ENCODE assay signal across 21 cellular contexts in the genomic region with DNA sequence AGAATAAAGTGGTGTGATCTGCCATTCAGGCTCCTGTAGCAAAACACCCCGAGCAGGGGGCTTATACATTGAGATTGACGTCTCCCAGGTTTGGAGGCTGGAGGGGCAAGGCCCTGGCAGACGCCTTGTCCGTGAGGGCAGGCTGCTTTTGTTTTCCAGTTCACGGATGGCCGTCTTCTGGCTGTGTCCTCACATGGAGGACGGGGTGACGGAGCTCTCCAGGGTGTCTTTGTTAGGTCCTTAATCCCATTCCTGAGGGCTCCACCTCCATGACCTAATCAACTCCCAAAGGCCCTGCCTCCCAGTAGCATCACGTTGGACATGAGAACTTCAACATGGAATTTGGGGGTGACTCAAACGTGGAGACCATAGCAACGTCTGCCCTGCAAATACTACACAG.
"Had no signal": no experiment of that assay in that cellular context is flagged by ENCODE, and none has a peak within 500 bp of the region (broad histone marks: within the 10 kb centered on the region; RNA-seq: fewer than 3 reads in every experiment).

No MANE protein-coding gene starts in this region.

- ATAC-seq: esophagus mucosa; stimulated activated naive CD8-positive, alpha-beta T cell treated with anti-CD3 and anti-CD28 coated beads, Interleukin-15, Interleukin-2, amounts not matched to agents 100 U/mL and 50 U/mL, for 24 hours; T-helper 17 cell had no signal

- H3K4me1 ChIP-seq: upper lobe of left lung had no signal

- H3K9me3 Mint-ChIP-seq: activated naive CD8-positive, alpha-beta T cell treated with anti-CD3 and anti-CD28 coated beads for 36 hours had no signal

- H3K27ac Mint-ChIP-seq: activated CD4-positive, alpha-beta memory T cell treated with anti-CD3 and anti-CD28 coated beads for 36 hours; activated naive CD8-positive, alpha-beta T cell treated with anti-CD3 and anti-CD28 coated beads for 36 hours; dendritic cell treated with granulocyte-macrophage colony-stimulating factor and Interleukin-4, amounts not matched to agents 40 ng/mL and 50 ng/mL, for 4 days; nephron progenitor cell; T-helper 17 cell had no signal

- H3K36me3 ChIP-seq: upper lobe of left lung had no signal

- H3K27me3 ChIP-seq: upper lobe of left lung had no signal

- H3K27me3 Mint-ChIP-seq: activated CD4-positive, alpha-beta memory T cell treated with anti-CD3 and anti-CD28 coated beads for 36 hours; activated naive CD8-positive, alpha-beta T cell treated with anti-CD3 and anti-CD28 coated beads for 36 hours; dendritic cell treated with granulocyte-macrophage colony-stimulating factor and Interleukin-4, amounts not matched to agents 40 ng/mL and 50 ng/mL, for 4 days had no signal

- FAIRE-seq: endothelial cell of umbilical vein had no signal

- H3K27ac ChIP-seq: upper lobe of left lung had no signal

- H3K36me3 Mint-ChIP-seq: activated CD4-positive, alpha-beta memory T cell treated with anti-CD3 and anti-CD28 coated beads for 36 hours; activated naive CD8-positive, alpha-beta T cell treated with anti-CD3 and anti-CD28 coated beads for 36 hours had no signal

- H3K4me1 Mint-ChIP-seq: activated naive CD8-positive, alpha-beta T cell treated with anti-CD3 and anti-CD28 coated beads for 36 hours had no signal

- H3K9me3 ChIP-seq: upper lobe of left lung had no signal

- H3K4me3 Mint-ChIP-seq: activated CD4-positive, alpha-beta memory T cell treated with anti-CD3 and anti-CD28 coated beads for 36 hours; activated naive CD8-positive, alpha-beta T cell treated with anti-CD3 and anti-CD28 coated beads for 36 hours; dendritic cell treated with granulocyte-macrophage colony-stimulating factor and Interleukin-4, amounts not matched to agents 40 ng/mL and 50 ng/mL, for 4 days; nephron progenitor cell; T-helper 17 cell had no signal

- DNase-seq: activated CD4-positive, alpha-beta memory T cell treated with anti-CD3 and anti-CD28 coated beads for 36 hours; activated CD4-positive, alpha-beta T cell treated with anti-CD3 and anti-CD28 coated beads for 48 hours; activated CD4-positive, CD25-positive, alpha-beta regulatory T cell; activated naive CD4-positive, alpha-beta T cell treated with Interleukin-2 at 50 U/mL for 16 hours; activated naive CD8-positive, alpha-beta T cell treated with anti-CD3 and anti-CD28 coated beads for 36 hours; activated T-cell treated with anti-CD3 and anti-CD28 coated beads, Interleukin-2, amount 50 U/mL, for 48 hours; amniotic stem cell; effector CD8-positive, alpha-beta T cell; foreskin melanocyte; hippocampal formation; mesenchymal stem cell; nephron progenitor cell; occipital lobe; stimulated activated CD4-positive, alpha-beta T cell treated with anti-CD3 and anti-CD28 coated beads, Interleukin-4, amount 100 ng/mL, for 4 hours; stimulated activated naive CD8-positive, alpha-beta T cell treated with anti-CD3 and anti-CD28 coated beads, Interleukin-15, Interleukin-2, amounts not matched to agents 100 U/mL and 50 U/mL, for 24 hours; SW 1271; T-helper 17 cell had no signal

- H3K4me3 ChIP-seq: upper lobe of left lung had no signal
